Comparison of ENCODE assay signal across 25 cellular contexts in genomic region chr6:102742033-102742432, GRCh38.
A peak's percentile ranks its signal among the peaks of the same experiment; 100 is the strongest.
DNase-seq lines count a peak whose midpoint lies in the region; TF ChIP-seq lines count a peak whose summit lies in the region.
"Had no signal": no experiment of that assay in that cellular context is flagged by ENCODE, and none has a peak within 500 bp of the region (broad histone marks: within the 10 kb centered on the region; RNA-seq: fewer than 3 reads in every experiment).

No MANE protein-coding gene starts in this region.

- no peak for TF ChIP-seq CTCF in nephron (IDR thresholded peaks at IDR 0.05; ENCODE audit: unreplicated experiment in 3 of 3)
- no peak for TF ChIP-seq CTCF in suprapubic skin (IDR thresholded peaks at IDR 0.05)

- H3K4me1 ChIP-seq in suprapubic skin: no peaks in the 10 kb centered on the region
- H3K4me1 ChIP-seq: stomach, transverse colon had no signal

- H3K9me3 ChIP-seq in suprapubic skin: no peaks in the 10 kb centered on the region
- H3K9me3 ChIP-seq: stomach, transverse colon had no signal

- no peaks in the 10 kb centered on the region for H3K9me3 Mint-ChIP-seq in nephron

- H3K27ac ChIP-seq in suprapubic skin: no peak overlapping the region
- H3K27ac ChIP-seq: brain microvascular endothelial cell, epithelial cell of prostate, PC-9, stomach, transverse colon had no signal

- H3K4me3 ChIP-seq in suprapubic skin: no peak overlapping the region
- H3K4me3 ChIP-seq: PC-9, stomach, transverse colon had no signal

- no peaks in the 10 kb centered on the region for H3K36me3 Mint-ChIP-seq in nephron (ENCODE audit: low read depth)
- H3K36me3 Mint-ChIP-seq: CD8-positive, alpha-beta memory T cell had no signal

- no peaks in the 10 kb centered on the region for H3K27me3 ChIP-seq in suprapubic skin
- H3K27me3 ChIP-seq: brain microvascular endothelial cell, stomach, transverse colon had no signal

- H3K4me1 Mint-ChIP-seq in nephron: peaks cover 18% of the 10 kb centered on the region
- H3K4me1 Mint-ChIP-seq: CD8-positive, alpha-beta memory T cell had no signal

- TF ChIP-seq EP300 in suprapubic skin (IDR thresholded peaks at IDR 0.05): no peak

- no peaks in the 10 kb centered on the region for H3K27me3 Mint-ChIP-seq in nephron (ENCODE audit: low read depth)
- H3K27me3 Mint-ChIP-seq: CD8-positive, alpha-beta memory T cell had no signal

- DNase-seq in NCI-H1417 (lab: John Stamatoyannopoulos, UW) (peak in 2 of 3 experiments; percentile 23 to 71), NCI-H1417 treated with DMSO at 0.1 percent for 48 hours (lab: John Stamatoyannopoulos, UW) (no peak), HuH-7 (ENCODE audit: low spot score) (peak; percentile 11), SHP77 (lab: John Stamatoyannopoulos, UW) (peak; percentile 33 to 42), mesenteric fat pad (ENCODE audit: low spot score) (no peak), NCI-H1105 treated with DMSO at 0.1 percent for 48 hours (lab: John Stamatoyannopoulos, UW) (no peak), suprapubic skin (ENCODE audit: low spot score in 2 of 2) (no peak)
- DNase-seq: 8988T; activated CD4-positive, alpha-beta T cell treated with anti-CD3 and anti-CD28 coated beads for 1 hour; activated T-cell treated with anti-CD3 and anti-CD28 coated beads, Interleukin-2, amount 50 U/mL, for 1 hour; brain microvascular endothelial cell; CD8-positive, alpha-beta memory T cell; DMS79; head of caudate nucleus; mammary epithelial cell; NCI-H1048; NCI-H2029; NCI-H524; nucleus accumbens; PC-9; SIG-M5; stomach; transverse colon had no signal

- TF ChIP-seq POLR2A in suprapubic skin (IDR thresholded peaks at IDR 0.05): no peak

- no peaks in the 10 kb centered on the region for H3K36me3 ChIP-seq in suprapubic skin
- H3K36me3 ChIP-seq: brain microvascular endothelial cell, stomach, transverse colon had no signal

- peak overlapping the region in 2 of 3 experiments; percentile 2 to 49 for H3K4me3 Mint-ChIP-seq in nephron
- H3K4me3 Mint-ChIP-seq: CD8-positive, alpha-beta memory T cell had no signal

- 19% methylated on average over 4 of the region's 4 CpGs for WGBS in suprapubic skin

- peak overlapping the region in 2 of 3 experiments; percentile 69 to 76 for H3K27ac Mint-ChIP-seq in nephron
- H3K27ac Mint-ChIP-seq: CD8-positive, alpha-beta memory T cell had no signal

Comparison
In these comparisons a context has a peak if more than half of its experiments do, and no peak if none do; other contexts are left out.
1. DNase-seq: peak in NCI-H1417 (2 of 3), HuH-7 (single experiment) and SHP77 (2 of 2); none in NCI-H1417 treated with DMSO at 0.1 percent for 48 hours (single experiment), mesenteric fat pad (single experiment), NCI-H1105 treated with DMSO at 0.1 percent for 48 hours (single experiment) and suprapubic skin (0 of 2).